ENCODE assay signal across 8 cellular contexts in genomic region chr6:134177753-134178229, GRCh38.
DNase-seq lines count a peak whose midpoint lies in the region; ATAC-seq and TF ChIP-seq lines count a peak whose summit lies in the region.

No MANE protein-coding gene starts in this region.

- DNase-seq in RPMI7951 (ENCODE audit: low read depth) (peak; percentile 73), epithelial cell of esophagus (ENCODE audit: low read depth) (peak; percentile 36), GOT3 (lab: John Stamatoyannopoulos, UW) (no peak)

- peak overlapping the region; percentile 100 for H3K27ac ChIP-seq in parathyroid adenoma

- peaks cover 10% of the 10 kb centered on the region for H3K9me3 ChIP-seq in parathyroid adenoma (ENCODE audit: control insufficient read depth, low read length)

- peak overlapping the region; percentile 82 for H3K9ac ChIP-seq in parathyroid adenoma

- TF ChIP-seq CTCF in epithelial cell of esophagus (IDR thresholded peaks at IDR 0.05; ENCODE audit: insufficient read depth, low read depth, low read length, missing control alignments), result no peak
- TF ChIP-seq CTCF in parathyroid adenoma (IDR thresholded peaks at IDR 0.05), result no peak

- peak overlapping the region; percentile 69 for H2AFZ ChIP-seq in parathyroid adenoma

- H3K36me3 ChIP-seq in parathyroid adenoma (ENCODE audit: control insufficient read depth, insufficient read depth, low read length), result peaks cover 18% of the 10 kb centered on the region

- peak overlapping the region; percentile 22; the same call in 1 of the 2 replicates for H3K4me3 ChIP-seq in GM08714 (ENCODE audit: low read length)
- peak overlapping the region; percentile 37 for H3K4me3 ChIP-seq in epithelial cell of esophagus (ENCODE audit: low read length)
- peak overlapping the region; percentile 100 for H3K4me3 ChIP-seq in parathyroid adenoma (ENCODE audit: low read depth, low read length)

- peak overlapping the region; percentile 57 for H3K4me2 ChIP-seq in parathyroid adenoma (ENCODE audit: low read length)

- ATAC-seq in GM21619 (IDR thresholded peaks at IDR 0.05; ENCODE audit: unreplicated experiment) (no peak), HG03342 (IDR thresholded peaks at IDR 0.05; ENCODE audit: unreplicated experiment) (no peak), esophagus mucosa (no peak)

- H3K27me3 ChIP-seq in parathyroid adenoma (ENCODE audit: control insufficient read depth, insufficient read depth, low read length), result no peaks in the 10 kb centered on the region

- H3K79me2 ChIP-seq in parathyroid adenoma, result peaks cover 34% of the 10 kb centered on the region

- peaks cover 45% of the 10 kb centered on the region for H3K4me1 ChIP-seq in parathyroid adenoma

Comparison
In these comparisons a context has a peak if more than half of its experiments do, and no peak if none do; other contexts are left out.
1. H3K4me3 ChIP-seq: peak in every context shown above with its lines; median percentile 100 in parathyroid adenoma; 37 in epithelial cell of esophagus; 22 in GM08714.